ENCODE assay signal across 1 cellular context in genomic region chr3:131361464-131362421, GRCh38.
TF ChIP-seq lines count a peak whose summit lies in the region.

No MANE protein-coding gene starts in this region.

TF ChIP-seq in K562, 482 proteins besides CTCF, POLR2A, EP300 and RAD21 (continued from another document):
- 0 out of 2 replicates have a peak, but pooled peaks have one; percentile 25 for TF ChIP-seq HNRNPL (IDR thresholded peaks at IDR 0.05; ENCODE audit: low read depth, low read length)
TF ChIP-seq in K562: peak in this region for 30.
